ENCODE assay signal across 10 cellular contexts in the genomic region with DNA sequence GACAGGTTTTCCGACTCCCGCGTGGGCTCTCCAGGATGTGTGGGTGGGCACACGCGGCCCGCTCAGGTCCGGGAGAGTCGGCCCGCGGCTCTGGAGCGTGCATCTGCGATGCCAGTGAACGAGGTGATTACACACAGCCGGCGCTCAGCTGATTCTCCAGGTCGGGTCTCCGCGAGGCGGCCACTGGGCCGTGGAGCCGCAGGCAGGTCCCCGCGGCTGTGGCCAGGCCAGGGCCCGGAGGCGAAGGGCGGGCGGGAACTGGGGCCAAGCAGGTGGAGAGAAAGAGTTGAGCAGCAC. TPM values are rescaled to one million over a fixed set of nuclear protein-coding genes. Genes with fewer than 3 reads are reported as not detected.
DNase-seq lines count a peak whose midpoint lies in the region; ATAC-seq and TF ChIP-seq lines count a peak whose summit lies in the region.
"Had no signal": no experiment of that assay in that cellular context is flagged by ENCODE, and none has a peak within 500 bp of the region (broad histone marks: within the 10 kb centered on the region; RNA-seq: fewer than 3 reads in every experiment).

No MANE protein-coding gene starts in this region.

- H3K9me3 ChIP-seq in NT2/D1 (ENCODE audit: insufficient read depth, low read length) (no peaks in the 10 kb centered on the region), lower lobe of right lung (no peaks in the 10 kb centered on the region), thoracic aorta (no peaks in the 10 kb centered on the region), OCI-LY7 (ENCODE audit: low read length) (no peaks in the 10 kb centered on the region)
- H3K9me3 ChIP-seq in effector memory CD4-positive, alpha-beta T cell (ENCODE audit: control insufficient read depth, low read length), result no peaks in the 10 kb centered on the region

- H3K36me3 ChIP-seq in NT2/D1 (ENCODE audit: insufficient read depth, insufficient read length, low read length) (no peaks in the 10 kb centered on the region), lower lobe of right lung (no peaks in the 10 kb centered on the region), thoracic aorta (no peaks in the 10 kb centered on the region), OCI-LY7 (ENCODE audit: insufficient read depth, low read length) (no peaks in the 10 kb centered on the region)
- no peaks in the 10 kb centered on the region for H3K36me3 ChIP-seq in effector memory CD4-positive, alpha-beta T cell (ENCODE audit: control insufficient read depth, insufficient read depth, low read length)

- no peak overlapping the region for H2AFZ ChIP-seq in OCI-LY7 (ENCODE audit: low read length)

- H3K4me1 ChIP-seq in NT2/D1 (ENCODE audit: insufficient read depth, insufficient read length) (peaks cover 8% of the 10 kb centered on the region), lower lobe of right lung (peaks cover 22% of the 10 kb centered on the region), thoracic aorta (ENCODE audit: control insufficient read depth in 1 of 2, low read depth in 2 of 2) (peaks cover 8 to 17% of the 10 kb centered on the region in 2 donors), OCI-LY7 (ENCODE audit: insufficient read depth, low read length, poor library complexity, severe bottlenecking) (no peaks in the 10 kb centered on the region)
- peaks cover 7% of the 10 kb centered on the region for H3K4me1 ChIP-seq in effector memory CD4-positive, alpha-beta T cell (ENCODE audit: control insufficient read depth, insufficient read depth, low read length, poor library complexity, severe bottlenecking)

- ATAC-seq in lower lobe of right lung (peak; percentile 22 to 51), thoracic aorta (ENCODE audit: insufficient number of reproducible peaks, low FRiP score, low read depth) (no peak), HG03139 (IDR thresholded peaks at IDR 0.05; ENCODE audit: unreplicated experiment) (no peak), GM19467 (IDR thresholded peaks at IDR 0.05; ENCODE audit: unreplicated experiment) (no peak)

- peak overlapping the region; percentile 66 for H3K9ac ChIP-seq in NT2/D1 (ENCODE audit: insufficient read length, low read depth)

- no peaks in the 10 kb centered on the region for H4K20me1 ChIP-seq in OCI-LY7 (ENCODE audit: insufficient read depth, low read length)

- H3K27me3 ChIP-seq in NT2/D1 (ENCODE audit: insufficient read depth, insufficient read length) (peaks cover 56% of the 10 kb centered on the region), lower lobe of right lung (ENCODE audit: low read depth) (peaks cover 17% of the 10 kb centered on the region), thoracic aorta (replicated peaks; ENCODE audit: insufficient read depth) (no peaks in the 10 kb centered on the region)
- H3K27me3 ChIP-seq in effector memory CD4-positive, alpha-beta T cell (replicated peaks; ENCODE audit: control insufficient read depth, insufficient read depth, low read length, poor library complexity, severe bottlenecking), result peaks cover 16% of the 10 kb centered on the region

- no TSS peak for BruUV-seq in OCI-LY7 (replicated peaks; lab: Mats Ljungman, UMichigan)

- CTCF ChIA-PET in OCI-LY7 (lab: Charles Lee; ENCODE audit: unreplicated experiment), result no interaction called here

- POLR2A ChIA-PET in OCI-LY7 (lab: Charles Lee), result no interaction called here

- H3K79me2 ChIP-seq in OCI-LY7 (ENCODE audit: insufficient read depth, low read depth, low read length), result no peaks in the 10 kb centered on the region

- DNase-seq in NT2/D1 (ENCODE audit: low read depth, low spot score), result no peak
- no peak for DNase-seq in effector memory CD4-positive, alpha-beta T cell
- no peak for DNase-seq in lower lobe of right lung
- DNase-seq in thoracic aorta (ENCODE audit: low spot score), result no peak
- DNase-seq in OCI-LY7 (ENCODE audit: low spot score), result no peak
- DNase-seq: activated T-cell treated with anti-CD3 and anti-CD28 coated beads for 4 hours, Karpas-422, T-helper 1 cell had no signal

- TF ChIP-seq CTCF in lower lobe of right lung (IDR thresholded peaks at IDR 0.05), result no peak
- TF ChIP-seq CTCF in thoracic aorta (IDR thresholded peaks at IDR 0.05), result no peak
- TF ChIP-seq CTCF in OCI-LY7 (conservative IDR thresholded peaks at IDR 0.05; ENCODE audit: low read length), result no peak

- H3K9me2 ChIP-seq in OCI-LY7 (ENCODE audit: insufficient read depth, low read length), result no peaks in the 10 kb centered on the region

- no peak overlapping the region for H3K27ac ChIP-seq in effector memory CD4-positive, alpha-beta T cell (ENCODE audit: insufficient read depth, low read length, poor library complexity, severe bottlenecking)
- H3K27ac ChIP-seq in lower lobe of right lung (peak overlapping the region; percentile 60), thoracic aorta (no peak overlapping the region), OCI-LY7 (ENCODE audit: low read depth, low read length, poor library complexity, severe bottlenecking) (no peak overlapping the region)

- peak overlapping the region; percentile 49 for H3K4me3 ChIP-seq in NT2/D1 (ENCODE audit: insufficient read length, low read depth)
- H3K4me3 ChIP-seq in effector memory CD4-positive, alpha-beta T cell (ENCODE audit: insufficient read depth, low read depth, low read length, poor library complexity, severe bottlenecking), result peak overlapping the region; percentile 54
- peak overlapping the region; percentile 65 for H3K4me3 ChIP-seq in lower lobe of right lung
- H3K4me3 ChIP-seq in thoracic aorta, result peak overlapping the region; percentile 77
- no peak overlapping the region for H3K4me3 ChIP-seq in OCI-LY7 (ENCODE audit: low read depth, low read length, poor library complexity, severe bottlenecking)

- intact Hi-C loops in lower lobe of right lung (cut with DNase I) (no loop called here), OCI-LY7 (cut with micrococcal nuclease; ENCODE audit: unreplicated experiment) (no loop called here)

- H3K4me2 ChIP-seq in OCI-LY7 (ENCODE audit: low read length), result no peak overlapping the region

RNA-seq across cellular contexts. Expression of a gene that starts 13.2 kb away (rescaled TPM):
- total RNA-seq in lower lobe of right lung, result 5.6 TPM
- under 1 TPM; 0.68 to 0.78 TPM for total RNA-seq in thoracic aorta
- total RNA-seq in OCI-LY7 (2014; rRNA removed; shearing (Covaris generic)), result 0.03 and 0.10 TPM in 2 replicates
- not detected in 2 replicates for total RNA-seq in OCI-LY7 (2022)

RNA-seq across cellular contexts. Expression of a gene that starts 30.8 kb away (rescaled TPM):
- not detected for total RNA-seq in lower lobe of right lung
- not detected for total RNA-seq in thoracic aorta
- not detected in 2 replicates for total RNA-seq in OCI-LY7 (2014; rRNA removed; shearing (Covaris generic))
- total RNA-seq in OCI-LY7 (2022), result not detected in 2 replicates

RNA-seq across cellular contexts. Expression of a gene that starts 55.6 kb away (rescaled TPM):
- total RNA-seq in lower lobe of right lung (105 TPM), thoracic aorta (10 to 100 TPM; 17.7 to 32.4 TPM), OCI-LY7 (2022) (9.2 and 9.6 TPM in 2 replicates)
- total RNA-seq in OCI-LY7 (2014; rRNA removed; shearing (Covaris generic)), result not detected in 2 replicates

Comparison
In these comparisons a context has a peak if more than half of its experiments do, and no peak if none do; other contexts are left out.
1. ATAC-seq: peak in lower lobe of right lung (2 of 2); none in thoracic aorta (single experiment), HG03139 (single experiment) and GM19467 (single experiment).